ENCODE assay signal across 1 cellular context in the genomic region with DNA sequence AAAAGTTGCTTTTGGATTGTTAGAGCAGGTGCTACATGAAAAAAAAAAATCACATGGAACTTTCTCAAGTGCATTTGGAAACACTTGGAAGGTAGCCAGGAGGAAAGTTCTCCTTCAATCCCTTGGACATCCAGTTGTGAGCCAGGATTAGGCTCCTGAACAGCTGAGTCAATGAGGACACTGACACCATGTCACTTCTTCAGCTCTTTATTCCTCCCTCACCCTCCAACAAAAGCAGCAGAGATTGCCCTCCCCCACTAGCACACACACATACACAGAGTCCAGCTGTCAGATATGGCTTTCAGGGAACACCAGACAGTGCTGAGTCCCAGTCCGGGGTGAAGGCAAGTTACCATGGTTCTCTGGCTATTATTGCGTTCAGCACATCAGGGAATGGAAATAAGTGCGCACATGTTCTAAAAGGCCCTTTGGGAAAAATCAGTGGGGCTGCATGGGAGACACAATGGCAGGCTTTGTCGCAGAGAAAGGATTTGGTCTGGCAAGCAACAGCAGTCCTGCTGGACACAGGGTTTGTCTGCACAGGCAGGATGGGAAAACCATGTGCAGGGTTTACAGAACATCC.
TF ChIP-seq lines count a peak whose summit lies in the region.

No MANE protein-coding gene starts in this region.

TF ChIP-seq in IMR-90, 13 proteins besides CTCF, POLR2A, EP300 and RAD21:
- TF ChIP-seq SMC3 (IDR thresholded peaks at IDR 0.05; ENCODE audit: low read depth, low read length) (no peak), CEBPB (IDR thresholded peaks at IDR 0.05; ENCODE audit: low read depth, low read length) (no peak), RFX5 (IDR thresholded peaks at IDR 0.05; ENCODE audit: low read depth, low read length) (no peak), MXI1 (IDR thresholded peaks at IDR 0.05; ENCODE audit: borderline replicate concordance, low read depth, low read length) (no peak), MAFK (IDR thresholded peaks at IDR 0.05; ENCODE audit: low read depth, low read length) (no peak), FOS (IDR thresholded peaks at IDR 0.05; ENCODE audit: low read depth, low read length) (no peak), NFE2L2 (IDR thresholded peaks at IDR 0.05; ENCODE audit: low read depth, low read length) (no peak), RCOR1 (IDR thresholded peaks at IDR 0.05; ENCODE audit: insufficient replicate concordance, low read length) (no peak), BHLHE40 (IDR thresholded peaks at IDR 0.05; ENCODE audit: low read depth, low read length) (no peak), CHD1 (IDR thresholded peaks at IDR 0.05; ENCODE audit: low read depth, low read length) (no peak), MAZ (IDR thresholded peaks at IDR 0.05; ENCODE audit: borderline replicate concordance, low read depth, low read length) (no peak)
- TF ChIP-seq, protein P1, sequence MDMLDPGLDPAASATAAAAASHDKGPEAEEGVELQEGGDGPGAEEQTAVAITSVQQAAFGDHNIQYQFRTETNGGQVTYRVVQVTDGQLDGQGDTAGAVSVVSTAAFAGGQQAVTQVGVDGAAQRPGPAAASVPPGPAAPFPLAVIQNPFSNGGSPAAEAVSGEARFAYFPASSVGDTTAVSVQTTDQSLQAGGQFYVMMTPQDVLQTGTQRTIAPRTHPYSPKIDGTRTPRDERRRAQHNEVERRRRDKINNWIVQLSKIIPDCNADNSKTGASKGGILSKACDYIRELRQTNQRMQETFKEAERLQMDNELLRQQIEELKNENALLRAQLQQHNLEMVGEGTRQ (IDR thresholded peaks at IDR 0.05; ENCODE audit: low read depth, low read length), result no peak
- TF ChIP-seq, protein P2, sequence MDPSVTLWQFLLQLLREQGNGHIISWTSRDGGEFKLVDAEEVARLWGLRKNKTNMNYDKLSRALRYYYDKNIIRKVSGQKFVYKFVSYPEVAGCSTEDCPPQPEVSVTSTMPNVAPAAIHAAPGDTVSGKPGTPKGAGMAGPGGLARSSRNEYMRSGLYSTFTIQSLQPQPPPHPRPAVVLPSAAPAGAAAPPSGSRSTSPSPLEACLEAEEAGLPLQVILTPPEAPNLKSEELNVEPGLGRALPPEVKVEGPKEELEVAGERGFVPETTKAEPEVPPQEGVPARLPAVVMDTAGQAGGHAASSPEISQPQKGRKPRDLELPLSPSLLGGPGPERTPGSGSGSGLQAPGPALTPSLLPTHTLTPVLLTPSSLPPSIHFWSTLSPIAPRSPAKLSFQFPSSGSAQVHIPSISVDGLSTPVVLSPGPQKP (IDR thresholded peaks at IDR 0.05; ENCODE audit: borderline replicate concordance, low read depth, low read length), result no peak
